In the genomic region with DNA sequence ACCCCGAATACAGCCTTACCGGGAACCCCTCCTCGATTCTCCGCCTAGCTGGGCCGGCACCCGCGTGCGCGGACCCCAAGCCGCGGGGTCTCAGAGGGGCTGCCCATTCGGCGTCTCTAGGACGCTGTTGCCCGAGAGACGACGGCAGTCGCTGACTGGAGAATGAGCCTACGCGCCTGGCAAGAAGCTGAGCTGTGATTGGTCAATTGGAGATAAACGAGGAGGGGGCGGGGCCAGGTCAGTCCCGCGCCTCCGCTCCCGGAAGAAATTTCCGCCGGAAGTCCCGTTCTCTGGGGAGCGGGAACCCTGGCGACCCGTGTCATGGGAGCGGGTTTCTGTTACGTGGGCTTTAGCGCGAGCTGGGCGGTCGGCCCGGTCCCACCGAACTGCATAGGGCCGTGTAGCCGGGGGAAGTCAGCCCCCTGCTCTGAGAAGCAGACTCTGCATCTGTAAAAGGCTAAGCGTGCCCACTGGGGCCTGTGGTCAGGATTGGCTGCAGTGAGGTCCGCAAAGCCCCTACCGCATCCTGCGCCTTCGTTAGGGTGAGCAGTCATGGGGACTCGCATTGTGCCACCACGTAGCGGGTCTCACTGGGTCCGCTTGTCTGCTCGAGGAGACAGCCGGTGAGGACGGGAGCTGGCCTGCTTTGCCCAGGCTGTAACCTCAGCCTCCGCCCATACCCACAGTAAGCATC, we compare ENCODE assay signal across 8 cellular contexts. TPM values are rescaled to one million over a fixed set of nuclear protein-coding genes. Genes with fewer than 3 reads are reported as not detected.
DNase-seq lines count a peak whose midpoint lies in the region; ATAC-seq and TF ChIP-seq lines count a peak whose summit lies in the region.

A gene with protein sequence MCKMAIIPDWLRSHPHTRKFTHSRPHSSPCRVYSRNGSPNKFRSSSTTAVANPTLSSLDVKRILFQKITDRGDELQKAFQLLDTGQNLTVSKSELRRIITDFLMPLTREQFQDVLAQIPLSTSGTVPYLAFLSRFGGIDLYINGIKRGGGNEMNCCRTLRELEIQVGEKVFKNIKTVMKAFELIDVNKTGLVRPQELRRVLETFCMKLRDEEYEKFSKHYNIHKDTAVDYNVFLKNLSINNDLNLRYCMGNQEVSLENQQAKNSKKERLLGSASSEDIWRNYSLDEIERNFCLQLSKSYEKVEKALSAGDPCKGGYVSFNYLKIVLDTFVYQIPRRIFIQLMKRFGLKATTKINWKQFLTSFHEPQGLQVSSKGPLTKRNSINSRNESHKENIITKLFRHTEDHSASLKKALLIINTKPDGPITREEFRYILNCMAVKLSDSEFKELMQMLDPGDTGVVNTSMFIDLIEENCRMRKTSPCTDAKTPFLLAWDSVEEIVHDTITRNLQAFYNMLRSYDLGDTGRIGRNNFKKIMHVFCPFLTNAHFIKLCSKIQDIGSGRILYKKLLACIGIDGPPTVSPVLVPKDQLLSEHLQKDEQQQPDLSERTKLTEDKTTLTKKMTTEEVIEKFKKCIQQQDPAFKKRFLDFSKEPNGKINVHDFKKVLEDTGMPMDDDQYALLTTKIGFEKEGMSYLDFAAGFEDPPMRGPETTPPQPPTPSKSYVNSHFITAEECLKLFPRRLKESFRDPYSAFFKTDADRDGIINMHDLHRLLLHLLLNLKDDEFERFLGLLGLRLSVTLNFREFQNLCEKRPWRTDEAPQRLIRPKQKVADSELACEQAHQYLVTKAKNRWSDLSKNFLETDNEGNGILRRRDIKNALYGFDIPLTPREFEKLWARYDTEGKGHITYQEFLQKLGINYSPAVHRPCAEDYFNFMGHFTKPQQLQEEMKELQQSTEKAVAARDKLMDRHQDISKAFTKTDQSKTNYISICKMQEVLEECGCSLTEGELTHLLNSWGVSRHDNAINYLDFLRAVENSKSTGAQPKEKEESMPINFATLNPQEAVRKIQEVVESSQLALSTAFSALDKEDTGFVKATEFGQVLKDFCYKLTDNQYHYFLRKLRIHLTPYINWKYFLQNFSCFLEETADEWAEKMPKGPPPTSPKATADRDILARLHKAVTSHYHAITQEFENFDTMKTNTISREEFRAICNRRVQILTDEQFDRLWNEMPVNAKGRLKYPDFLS (N-terminal part only) (minus strand): TSS at position 157 of the 694 bp plus-strand sequence. CDS start 29,987 bp downstream, outside the sequence.

- peaks cover 4% of the 10 kb centered on the region; the same call in 1 of the 2 replicates for H3K27me3 Mint-ChIP-seq in HFFc6 (ENCODE audit: insufficient read depth)

- TF ChIP-seq CTCF in HFFc6 (IDR thresholded peaks at IDR 0.05) (no peak), heart left ventricle (IDR thresholded peaks at IDR 0.05) (no peak), transverse colon (IDR thresholded peaks at IDR 0.05) (no peak)

- H3K4me1 ChIP-seq in adipocyte (ENCODE audit: control insufficient read depth, insufficient read depth, low read length) (peaks cover 17% of the 10 kb centered on the region), heart left ventricle (peaks cover 0 to 17% (median 11%) of the 10 kb centered on the region in 12 donors), transverse colon (peaks cover 5 to 18% (median 10%) of the 10 kb centered on the region in 4 donors)

- peak within 1 kb of the TSS in 11 of 12 donors; percentile 66 to 90 (median 85) for H3K27ac ChIP-seq in heart left ventricle
- peak within 1 kb of the TSS; percentile 76 to 83 (median 78) for H3K27ac ChIP-seq in transverse colon

- no peak for TF ChIP-seq EP300 in transverse colon (IDR thresholded peaks at IDR 0.05; ENCODE audit: low read depth)

- H3K27me3 ChIP-seq in adipocyte (replicated peaks; ENCODE audit: control insufficient read depth, insufficient read depth, low read length) (no peaks in the 10 kb centered on the region), heart left ventricle (no peaks in the 10 kb centered on the region), transverse colon (no peaks in the 10 kb centered on the region)

- 1% methylated on average over 24 to 55 of the region's 55 CpGs for WGBS in heart left ventricle, 4 donors
- 3% methylated on average over 50 of the region's 55 CpGs; no CpG with 5 or more reads in 1 of the 2 donors for WGBS in transverse colon (ENCODE audit: low coverage in 1 of 2), 2 donors

- H3K4me1 Mint-ChIP-seq in HFFc6 (ENCODE audit: low read depth), result peaks cover 18% of the 10 kb centered on the region

- TF ChIP-seq POLR2A in heart left ventricle (IDR thresholded peaks at IDR 0.05) (peak in 1 of 2 donors; percentile 64), transverse colon (IDR thresholded peaks at IDR 0.05) (peak; percentile 62)

- in situ Hi-C loops in transverse colon (cut with MboI; ENCODE audit: low pct_ligation_motif_present in 1 of 4, low pct_unique_long_range_greater_than_20kb in 1 of 4, low sequenced_read_pairs in 3 of 4), result loop anchor here in 1 of 4 donors (25.0 kb wide), 1 partner anchor 425 kb away; no protein-coding TSS in a partner anchor

- DNase-seq in GF-D8 (lab: John Stamatoyannopoulos, UW) (peak; percentile 68), HFFc6 (peak; percentile 87), NCI-H1417 (lab: John Stamatoyannopoulos, UW) (peak; percentile 89 to 94 (median 90)), SW 1271 (lab: John Stamatoyannopoulos, UW) (peak; percentile 77 to 90), adipocyte (ENCODE audit: low read depth) (peak; percentile 99), heart left ventricle (peak; percentile 93 to 95 (median 95)), pons (ENCODE audit: low spot score) (peak; percentile 89), transverse colon (peak; percentile 95)

- intact Hi-C loops in heart left ventricle (cut with DNase I) (no loop called here), transverse colon (cut with DNase I; ENCODE audit: low total_unique reads) (no loop called here)

- H3K9ac ChIP-seq in adipocyte (ENCODE audit: low read length), result peak within 1 kb of the TSS; percentile 98

- H3K27ac Mint-ChIP-seq in HFFc6, result peak within 1 kb of the TSS; percentile 88

- H3K4me3 ChIP-seq in adipocyte (ENCODE audit: low read length), result peak within 1 kb of the TSS; percentile 99
- H3K4me3 ChIP-seq in heart left ventricle, result peak within 1 kb of the TSS; percentile 54 to 97 (median 81)
- H3K4me3 ChIP-seq in transverse colon, result peak within 1 kb of the TSS; percentile 60 to 96 (median 74)

- H3K36me3 ChIP-seq in adipocyte (ENCODE audit: control insufficient read depth, insufficient read depth, low read length, severe bottlenecking), result no peaks in the 10 kb centered on the region
- H3K36me3 ChIP-seq in heart left ventricle, result no peaks in the 10 kb centered on the region
- no peaks in the 10 kb centered on the region for H3K36me3 ChIP-seq in transverse colon

- H3K9me3 Mint-ChIP-seq in HFFc6, result no peaks in the 10 kb centered on the region

- H3K4me3 Mint-ChIP-seq in HFFc6, result peak within 1 kb of the TSS; percentile 89

- H3K36me3 Mint-ChIP-seq in HFFc6 (ENCODE audit: low read depth), result no peaks in the 10 kb centered on the region

- H3K9me3 ChIP-seq in adipocyte (ENCODE audit: control insufficient read depth, low read length) (no peaks in the 10 kb centered on the region), heart left ventricle (no peaks in the 10 kb centered on the region), transverse colon (no peaks in the 10 kb centered on the region)

- peak; percentile 97 to 99 (median 98) for ATAC-seq in heart left ventricle

RNA-seq across cellular contexts. Expression of the gene that starts here (rescaled TPM):
- total RNA-seq in HFFc6 (2021; fragmentation: NEBNext Ultra II Directional; extraction: Animal tissue kit (Norgen Biotek cat#: 25700)), result under 1 TPM; 0.33 to 0.95 (median 0.64) TPM
- 1 to 10 TPM in 8 of 9 donors, under 1 TPM in 1; 0.89 to 2.3 (median 1.6) TPM for total RNA-seq in heart left ventricle
- under 1 TPM; 0.53 to 0.65 TPM for polyA plus RNA-seq in heart left ventricle
- 1 to 10 TPM in 1 of 4 donors, under 1 TPM in 2, not detected in 1; 0.68 to 3.7 (median 0.80) TPM for total RNA-seq in transverse colon

Comparison
In these comparisons a context has a peak if more than half of its experiments do, and no peak if none do; other contexts are left out.
1. Peak in every context shown above with its lines: DNase-seq, ATAC-seq, H3K4me3 ChIP-seq and H3K27ac ChIP-seq.
2. Peak in DNase-seq in HFFc6; RNA of the gene not detected or under 1 TPM.